In genomic region chr13:28138012-28138755, GRCh38 we compare ENCODE assay signal across 8 cellular contexts. TPM values are rescaled to one million over a fixed set of nuclear protein-coding genes. Genes with fewer than 3 reads are reported as not detected.
DNase-seq lines count a peak whose midpoint lies in the region; ATAC-seq, FAIRE-seq and TF ChIP-seq lines count a peak whose summit lies in the region.

TSS of gene PAN3 (plus strand) at chr13:28138545. CDS start at chr13:28138658, 113 bp downstream.

- peaks cover 3% of the 10 kb centered on the region for H3K36me3 Mint-ChIP-seq in activated CD4-positive, alpha-beta memory T cell treated with anti-CD3 and anti-CD28 coated beads for 36 hours

- WGBS in lower leg skin, 2 donors, result 1% methylated on average over 55 to 84 of the region's 84 CpGs

- H3K9me3 Mint-ChIP-seq in activated CD4-positive, alpha-beta memory T cell treated with anti-CD3 and anti-CD28 coated beads for 36 hours, result no peaks in the 10 kb centered on the region

- no peaks in the 10 kb centered on the region for H3K27me3 ChIP-seq in BLaER1 treated with 17β-estradiol and CSF1 and Interleukin-3, amounts not matched to agents 10 nM and 100 nM
- no peaks in the 10 kb centered on the region for H3K27me3 ChIP-seq in dorsolateral prefrontal cortex

- POLR2A ChIA-PET in activated CD4-positive, alpha-beta memory T cell treated with anti-CD3 and anti-CD28 coated beads for 36 hours (lab: Charles Lee), result interaction anchor here (1.2 kb wide), 1 partner anchor 10 kb away, joined by 4 read pairs; no protein-coding TSS in a partner anchor

- TF ChIP-seq CTCF in dorsolateral prefrontal cortex (IDR thresholded peaks at IDR 0.05 in 54 of 56, conservative IDR thresholded peaks at IDR 0.05 in 2 of 56; ENCODE audit: low read depth in 1 of 56, partially characterized antibody in 56 of 56) (peak in 31 of 56 donors; percentile 6 to 52 (median 25)), lower leg skin (IDR thresholded peaks at IDR 0.05) (no peak)

- peak; percentile 90 for FAIRE-seq in GM19239 (lab: Jason Lieb, UNC)

- peak; percentile 46 for ATAC-seq in HG03457 (IDR thresholded peaks at IDR 0.05; ENCODE audit: unreplicated experiment)

- H3K9me3 ChIP-seq in BLaER1 treated with 17β-estradiol and CSF1 and Interleukin-3, amounts not matched to agents 10 nM and 100 nM (replicated peaks in 1 of 11), result no peaks in the 10 kb centered on the region

- H4K20me1 ChIP-seq in BLaER1 treated with 17β-estradiol and CSF1 and Interleukin-3, amounts not matched to agents 10 nM and 100 nM, result peaks cover 32 to 38% (median 37%) of the 10 kb centered on the region in 11 experiments

- DNase-seq in GM19239 (ENCODE audit: insufficient read length, low spot score) (peak; percentile 62), NCI-H82 (lab: John Stamatoyannopoulos, UW) (peak; percentile 95), dorsolateral prefrontal cortex (peak; percentile 83 to 94 (median 88)), lower leg skin (ENCODE audit: low spot score in 2 of 2) (peak; percentile 89 to 98)
- DNase-seq in activated CD4-positive, alpha-beta memory T cell treated with anti-CD3 and anti-CD28 coated beads for 36 hours, result peak; percentile 94
- DNase-seq in stimulated activated CD4-positive, alpha-beta T cell treated with anti-CD3 and anti-CD28 coated beads, Interleukin-4, amount 100 ng/mL, for 48 hours (ENCODE audit: low read depth in 2 of 2), result peak; percentile 82 to 91

- CTCF ChIA-PET in activated CD4-positive, alpha-beta memory T cell treated with anti-CD3 and anti-CD28 coated beads for 36 hours (lab: Charles Lee), result no interaction called here

- peak within 1 kb of the TSS; percentile 99 to 100 (median 100) for H3K27ac ChIP-seq in BLaER1 treated with 17β-estradiol and CSF1 and Interleukin-3, amounts not matched to agents 10 nM and 100 nM
- peak within 1 kb of the TSS; percentile 76 to 99 (median 97) for H3K27ac ChIP-seq in dorsolateral prefrontal cortex

- H3K27ac Mint-ChIP-seq in activated CD4-positive, alpha-beta memory T cell treated with anti-CD3 and anti-CD28 coated beads for 36 hours, result peak within 1 kb of the TSS; percentile 98

- H3K4me3 Mint-ChIP-seq in activated CD4-positive, alpha-beta memory T cell treated with anti-CD3 and anti-CD28 coated beads for 36 hours, result peak within 1 kb of the TSS; percentile 91

- TF ChIP-seq POLR2A in lower leg skin (IDR thresholded peaks at IDR 0.05), result no peak

- peak within 1 kb of the TSS; percentile 97 to 100 (median 100) for H3K9ac ChIP-seq in BLaER1 treated with 17β-estradiol and CSF1 and Interleukin-3, amounts not matched to agents 10 nM and 100 nM

- H3K4me1 ChIP-seq in BLaER1 treated with 17β-estradiol and CSF1 and Interleukin-3, amounts not matched to agents 10 nM and 100 nM, result peaks cover 34 to 49% (median 42%) of the 10 kb centered on the region in 10 experiments

- intact Hi-C loops in activated CD4-positive, alpha-beta memory T cell treated with anti-CD3 and anti-CD28 coated beads for 36 hours (cut with micrococcal nuclease), result loop anchor here (1.0 to 5.0 kb wide), 9 partner anchors 15 to 1886 kb away; partner anchors contain the start of genes CDK8, MTIF3, POLR1D and POMP
- intact Hi-C loops in dorsolateral prefrontal cortex (cut with DNase I), result loop anchor here (1.0 to 10.0 kb wide), 5 partner anchors 18 to 579 kb away; partner anchors contain the start of genes POLR1D (in 2 of the 2), LNX2 (in 1 of the 2), POMP (in 1 of the 2) and SLC46A3 (in 1 of the 2)
- intact Hi-C loops in lower leg skin (cut with DNase I; ENCODE audit: low total_unique reads), result no loop called here

- H3K4me2 ChIP-seq in BLaER1 treated with 17β-estradiol and CSF1 and Interleukin-3, amounts not matched to agents 10 nM and 100 nM, result peak within 1 kb of the TSS; percentile 83 to 98 (median 94)

- peak within 1 kb of the TSS; percentile 89 to 100 (median 96) for H3K4me3 ChIP-seq in BLaER1 treated with 17β-estradiol and CSF1 and Interleukin-3, amounts not matched to agents 10 nM and 100 nM
- H3K4me3 ChIP-seq in dorsolateral prefrontal cortex (peak within 1 kb of the TSS; percentile 69 to 99 (median 92)), lower leg skin (ENCODE audit: low read depth, poor library complexity, severe bottlenecking) (peak within 1 kb of the TSS; percentile 93)

- no peaks in the 10 kb centered on the region for H3K27me3 Mint-ChIP-seq in activated CD4-positive, alpha-beta memory T cell treated with anti-CD3 and anti-CD28 coated beads for 36 hours

- H3K4me1 Mint-ChIP-seq in activated CD4-positive, alpha-beta memory T cell treated with anti-CD3 and anti-CD28 coated beads for 36 hours (ENCODE audit: low read depth), result peaks cover 41% of the 10 kb centered on the region

- peaks cover 0 to 16% (median 0%) of the 10 kb centered on the region in 11 experiments; a peak in 3 of 22 replicates for H3K36me3 ChIP-seq in BLaER1 treated with 17β-estradiol and CSF1 and Interleukin-3, amounts not matched to agents 10 nM and 100 nM

RNA-seq across cellular contexts. Expression of gene PAN3, which starts in this region (rescaled TPM):
- total RNA-seq in activated CD4-positive, alpha-beta memory T cell treated with anti-CD3 and anti-CD28 coated beads for 36 hours, result 10 to 100 TPM; 26.0 to 28.3 TPM
- total RNA-seq in dorsolateral prefrontal cortex, result 10 to 100 TPM; 24.5 to 43.6 (median 33.5) TPM
- total RNA-seq in lower leg skin, result 10 to 100 TPM; 32.2 to 57.7 (median 46.9) TPM

Comparison
In these comparisons a context has a peak if more than half of its experiments do, and no peak if none do; other contexts are left out.
1. Peak in every context shown above with its lines: DNase-seq, ATAC-seq, H3K4me3 ChIP-seq and H3K27ac ChIP-seq.
2. CTCF ChIP-seq: peak in dorsolateral prefrontal cortex (31 of 56); none in lower leg skin (0 of 3).